Comparison of ENCODE assay signal across 31 cellular contexts in the genomic region with DNA sequence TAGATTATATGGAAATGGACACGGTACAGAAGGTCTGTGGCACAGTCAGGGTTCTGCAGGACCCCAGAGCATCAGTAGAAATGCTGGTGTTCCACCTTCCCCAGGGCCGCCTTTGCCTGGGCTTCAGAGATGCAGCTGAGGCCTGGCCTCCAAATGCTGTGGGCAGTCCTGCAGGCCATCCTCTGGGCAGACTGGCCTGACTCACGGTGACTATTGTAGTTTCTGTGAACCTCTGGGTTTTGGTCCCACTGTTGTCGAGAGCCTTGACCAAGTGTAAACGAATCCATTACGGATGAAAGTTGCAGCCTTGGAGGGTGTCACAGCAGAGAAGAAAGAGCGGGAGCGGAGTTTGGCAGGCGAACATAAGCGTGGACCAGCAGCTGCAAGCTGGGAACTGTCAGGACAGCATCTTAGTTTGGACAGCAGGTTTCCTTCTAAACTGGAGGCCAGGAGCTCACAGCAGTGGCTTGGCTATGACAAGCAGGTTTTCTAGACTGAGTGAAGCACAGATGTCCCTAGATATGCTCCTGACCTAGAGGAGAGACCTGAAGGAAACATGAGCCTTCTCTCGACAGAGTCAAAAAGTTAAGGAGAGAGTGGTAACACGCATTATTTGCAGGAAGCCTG. TPM values are rescaled to one million over a fixed set of nuclear protein-coding genes. Genes with fewer than 3 reads are reported as not detected.
DNase-seq lines count a peak whose midpoint lies in the region; ATAC-seq, FAIRE-seq and TF ChIP-seq lines count a peak whose summit lies in the region.
"Had no signal": no experiment of that assay in that cellular context is flagged by ENCODE, and none has a peak within 500 bp of the region (broad histone marks: within the 10 kb centered on the region; RNA-seq: fewer than 3 reads in every experiment).

No MANE protein-coding gene starts in this region.

- ATAC-seq in WTC11 (no peak), HepG2 (peak; percentile 24; the same call in 1 of the 3 replicates), HG02970 (IDR thresholded peaks at IDR 0.05; ENCODE audit: low FRiP score, unreplicated experiment) (no peak)
- ATAC-seq: activated CD4-positive, alpha-beta T cell treated with anti-CD3 and anti-CD28 coated beads for 36 hours; activated CD8-positive, alpha-beta T cell treated with anti-CD3 and anti-CD28 coated beads for 36 hours; effector memory CD8-positive, alpha-beta T cell; GM12878; lower lobe of right lung; naive thymus-derived CD8-positive, alpha-beta T cell had no signal

- CTCF ChIA-PET in WTC11 (lab: Charles Lee), result interaction anchor here (1.0 to 3.9 kb wide), 5 partner anchors 8 to 215 kb away, joined by 4 to 23 read pairs (median 5); a partner anchor contains a TSS
- CTCF ChIA-PET in HepG2 (lab: Yijun Ruan, JAX; ENCODE audit: low intra/inter-chr PET ratio, low total read pairs), result no interaction called here

- H2AFZ ChIP-seq in HepG2 (ENCODE audit: low read length), result no peak overlapping the region

- no peak for TF ChIP-seq CTCF in WTC11 (IDR thresholded peaks at IDR 0.05)
- no peak for TF ChIP-seq CTCF in dorsolateral prefrontal cortex (IDR thresholded peaks at IDR 0.05 in 54 of 56, conservative IDR thresholded peaks at IDR 0.05 in 2 of 56; ENCODE audit: low read depth in 1 of 56, partially characterized antibody in 56 of 56)
- TF ChIP-seq CTCF in HepG2 (CRISPR knock-in tag; IDR thresholded peaks at IDR 0.05), result no peak
- no peak for TF ChIP-seq CTCF in sigmoid colon (IDR thresholded peaks at IDR 0.05)
- TF ChIP-seq CTCF in ascending aorta (IDR thresholded peaks at IDR 0.05), result no peak

- no peaks in the 10 kb centered on the region for H3K79me2 ChIP-seq in HepG2 (ENCODE audit: insufficient read depth, low read length)

- in situ Hi-C loops in HepG2 (cut with HindIII; ENCODE audit: extremely low pct_ligation_motif_present, low pct_unique_long_range_greater_than_20kb), result no loop called here

- no peak for TF ChIP-seq EP300 in HepG2 (IDR thresholded peaks at IDR 0.05; ENCODE audit: low read depth in 2 of 2, low read length in 2 of 2)
- TF ChIP-seq EP300 in HepG2 (CRISPR knock-in tag; IDR thresholded peaks at IDR 0.05; ENCODE audit: borderline replicate concordance), result no peak
- no peak for TF ChIP-seq EP300 in sigmoid colon (IDR thresholded peaks at IDR 0.05)

- no peak overlapping the region for H3K9ac ChIP-seq in HepG2 (ENCODE audit: insufficient read depth, low read depth, low read length)
- H3K9ac ChIP-seq: BLaER1 treated with 17β-estradiol and CSF1 and Interleukin-3, amounts not matched to agents 10 nM and 100 nM had no signal

- FAIRE-seq in HepG2 (lab: Jason Lieb, UNC), result no peak
- FAIRE-seq: bronchial epithelial cell, GM12878, kidney, RCC 7860 had no signal

- H3K4me2 ChIP-seq in HepG2 (ENCODE audit: low read depth, low read length), result no peak overlapping the region
- H3K4me2 ChIP-seq: BLaER1 treated with 17β-estradiol and CSF1 and Interleukin-3, amounts not matched to agents 10 nM and 100 nM had no signal

- intact Hi-C loops in dorsolateral prefrontal cortex (cut with DNase I), result loop anchor here in 1 of 2 donors (5.0 kb wide), 1 partner anchor 216 kb away; a partner anchor contains a TSS
- intact Hi-C loops in HepG2 (cut with micrococcal nuclease; ENCODE audit: unreplicated experiment), result no loop called here
- intact Hi-C loops in sigmoid colon (cut with DNase I), result no loop called here
- intact Hi-C loops in ascending aorta (cut with DNase I), result no loop called here

- DNase-seq in WTC11 (ENCODE audit: low spot score), result no peak
- peak in 4 of 10 donors; percentile 39 to 50 (median 46) for DNase-seq in dorsolateral prefrontal cortex
- no peak for DNase-seq in HepG2 (ENCODE audit: low spot score)
- DNase-seq in sigmoid colon, result peak; percentile 79
- no peak for DNase-seq in ascending aorta (ENCODE audit: low spot score in 2 of 2)
- DNase-seq in H7, result no peak
- DNase-seq: activated CD4-positive, alpha-beta T cell treated with anti-CD3 and anti-CD28 coated beads for 36 hours; activated CD8-positive, alpha-beta memory T cell treated with anti-CD3 and anti-CD28 coated beads, Interleukin-2, amount 50 U/mL, for 48 hours; activated CD8-positive, alpha-beta T cell treated with anti-CD3 and anti-CD28 coated beads for 36 hours; activated naive CD4-positive, alpha-beta T cell treated with anti-CD3 and anti-CD28 coated beads, Interleukin-2, amount 10 ng/mL, durations not matched to agents 7 days and 5 days; DMS153; effector memory CD8-positive, alpha-beta T cell; erythroblast; H9; kidney; lower lobe of right lung; MV-4-11; naive thymus-derived CD8-positive, alpha-beta T cell; NCI-H146; NCI-H2107; stimulated activated CD8-positive, alpha-beta memory T cell treated with anti-CD3 and anti-CD28 coated beads, Interleukin-4, amount 100 ng/mL, for 48 hours; stomach; tibial artery had no signal

- POLR2A ChIA-PET in WTC11 (lab: Charles Lee) (no interaction called here), HepG2 (lab: Yijun Ruan, JAX) (no interaction called here)

- no peak for TF ChIP-seq RAD21 in HepG2 (CRISPR knock-in tag; IDR thresholded peaks at IDR 0.05)

- no peaks in the 10 kb centered on the region for H4K20me1 ChIP-seq in HepG2 (ENCODE audit: insufficient read depth, low read length)
- H4K20me1 ChIP-seq: BLaER1 treated with 17β-estradiol and CSF1 and Interleukin-3, amounts not matched to agents 10 nM and 100 nM had no signal

- H3K27ac ChIP-seq in dorsolateral prefrontal cortex (peak overlapping the region in 58 of 59 donors; percentile 8 to 90 (median 78)), HepG2 (ENCODE audit: extremely low read length, insufficient read depth, low read length) (no peak overlapping the region), sigmoid colon (peak overlapping the region in 3 of 4 donors; percentile 29 to 45 (median 42)), ascending aorta (no peak overlapping the region)
- H3K27ac ChIP-seq: BLaER1 treated with 17β-estradiol and CSF1 and Interleukin-3, amounts not matched to agents 10 nM and 100 nM; lower lobe of right lung; stomach; tibial artery had no signal

- no peaks in the 10 kb centered on the region for H3K9me3 Mint-ChIP-seq in WTC11
- H3K9me3 Mint-ChIP-seq: activated CD8-positive, alpha-beta T cell treated with anti-CD3 and anti-CD28 coated beads for 36 hours; activated naive CD4-positive, alpha-beta T cell treated with anti-CD3 and anti-CD28 coated beads, Interleukin-2, amount 10 ng/mL, durations not matched to agents 7 days and 5 days; activated T-helper 1 cell treated with anti-CD3 and anti-CD28 coated beads, Interleukin-12 subunit alpha, Interleukin-12 subunit beta, Interleukin-2, Interleukin-4 antibody, amounts not matched to agents 30 ng/mL and 10 ng/mL and 1 ng/mL, durations not matched to agents 14 hours and 24 hours and 36 hours; effector memory CD8-positive, alpha-beta T cell; H9; naive thymus-derived CD8-positive, alpha-beta T cell; T-helper 2 cell treated with Interferon-gamma antibody and Interleukin-4, amounts not matched to agents 5 μg/mL and 100 μg/mL, for 36 hours had no signal

- peaks cover 18% of the 10 kb centered on the region; the same call in 1 of the 2 replicates for H3K4me1 Mint-ChIP-seq in WTC11
- H3K4me1 Mint-ChIP-seq: activated CD4-positive, alpha-beta T cell treated with anti-CD3 and anti-CD28 coated beads for 36 hours; activated naive CD4-positive, alpha-beta T cell treated with anti-CD3 and anti-CD28 coated beads, Interleukin-2, amount 10 ng/mL, durations not matched to agents 7 days and 5 days; naive thymus-derived CD8-positive, alpha-beta T cell had no signal

- BruUV-seq in HepG2 (replicated peaks; lab: Mats Ljungman, UMichigan), result no TSS peak

- no peaks in the 10 kb centered on the region for H3K36me3 ChIP-seq in HepG2 (replicated peaks in 1 of 2; ENCODE audit: control insufficient read depth in 1 of 2, insufficient read depth in 2 of 2, low read length in 2 of 2)
- no peaks in the 10 kb centered on the region for H3K36me3 ChIP-seq in sigmoid colon
- no peaks in the 10 kb centered on the region for H3K36me3 ChIP-seq in ascending aorta
- H3K36me3 ChIP-seq in H7 (replicated peaks; ENCODE audit: control insufficient read depth, insufficient read depth, low read length), result no peaks in the 10 kb centered on the region
- H3K36me3 ChIP-seq: BLaER1 treated with 17β-estradiol and CSF1 and Interleukin-3, amounts not matched to agents 10 nM and 100 nM; lower lobe of right lung; stomach; tibial artery had no signal

- no peaks in the 10 kb centered on the region for H3K27me3 Mint-ChIP-seq in WTC11 (ENCODE audit: low read depth)
- H3K27me3 Mint-ChIP-seq: activated CD4-positive, alpha-beta T cell treated with anti-CD3 and anti-CD28 coated beads for 36 hours; activated CD8-positive, alpha-beta T cell treated with anti-CD3 and anti-CD28 coated beads for 36 hours; effector memory CD8-positive, alpha-beta T cell had no signal

- no peak for TF ChIP-seq POLR2A in HepG2 (IDR thresholded peaks at IDR 0.05; ENCODE audit: insufficient read depth in 1 of 2, low read depth in 2 of 2, low read length in 2 of 2)
- no peak for TF ChIP-seq POLR2A in sigmoid colon (IDR thresholded peaks at IDR 0.05)

- H3K4me3 ChIP-seq in dorsolateral prefrontal cortex (no peak overlapping the region), HepG2 (replicated peaks in 1 of 3; ENCODE audit: insufficient read depth in 1 of 3, low read depth in 2 of 3, low read length in 3 of 3) (no peak overlapping the region), sigmoid colon (no peak overlapping the region), ascending aorta (no peak overlapping the region), H7 (ENCODE audit: insufficient read depth, low read depth, low read length) (no peak overlapping the region)
- H3K4me3 ChIP-seq: BLaER1 treated with 17β-estradiol and CSF1 and Interleukin-3, amounts not matched to agents 10 nM and 100 nM; coronary artery; GM12878; lower lobe of right lung; stomach; tibial artery had no signal

- H3K4me3 Mint-ChIP-seq in WTC11, result no peak overlapping the region
- H3K4me3 Mint-ChIP-seq: activated CD4-positive, alpha-beta T cell treated with anti-CD3 and anti-CD28 coated beads for 36 hours; activated CD8-positive, alpha-beta T cell treated with anti-CD3 and anti-CD28 coated beads for 36 hours; activated naive CD4-positive, alpha-beta T cell treated with anti-CD3 and anti-CD28 coated beads, Interleukin-2, amount 10 ng/mL, durations not matched to agents 7 days and 5 days; activated T-helper 1 cell treated with anti-CD3 and anti-CD28 coated beads, Interleukin-12 subunit alpha, Interleukin-12 subunit beta, Interleukin-2, Interleukin-4 antibody, amounts not matched to agents 30 ng/mL and 10 ng/mL and 1 ng/mL, durations not matched to agents 14 hours and 24 hours and 36 hours; effector memory CD8-positive, alpha-beta T cell; H9; naive thymus-derived CD8-positive, alpha-beta T cell; T-helper 2 cell treated with Interferon-gamma antibody and Interleukin-4, amounts not matched to agents 5 μg/mL and 100 μg/mL, for 36 hours had no signal

- no peaks in the 10 kb centered on the region for H3K27me3 ChIP-seq in dorsolateral prefrontal cortex
- H3K27me3 ChIP-seq in HepG2 (ENCODE audit: control insufficient read depth in 1 of 2, insufficient read depth in 2 of 2, low read length in 2 of 2), result peaks cover 2 to 21% of the 10 kb centered on the region in 2 experiments; a peak in 3 of 5 replicates
- H3K27me3 ChIP-seq in sigmoid colon, result no peaks in the 10 kb centered on the region
- H3K27me3 ChIP-seq in ascending aorta, result no peaks in the 10 kb centered on the region
- H3K27me3 ChIP-seq in H7 (ENCODE audit: control insufficient read depth, insufficient read depth, low read length), result no peaks in the 10 kb centered on the region
- H3K27me3 ChIP-seq: BLaER1 treated with 17β-estradiol and CSF1 and Interleukin-3, amounts not matched to agents 10 nM and 100 nM; stomach; tibial artery had no signal

- peak overlapping the region; percentile 41; the same call in 1 of the 2 replicates for H3K27ac Mint-ChIP-seq in WTC11
- H3K27ac Mint-ChIP-seq: activated CD4-positive, alpha-beta T cell treated with anti-CD3 and anti-CD28 coated beads for 36 hours; activated CD8-positive, alpha-beta T cell treated with anti-CD3 and anti-CD28 coated beads for 36 hours; activated naive CD4-positive, alpha-beta T cell treated with anti-CD3 and anti-CD28 coated beads, Interleukin-2, amount 10 ng/mL, durations not matched to agents 7 days and 5 days; activated T-helper 1 cell treated with anti-CD3 and anti-CD28 coated beads, Interleukin-12 subunit alpha, Interleukin-12 subunit beta, Interleukin-2, Interleukin-4 antibody, amounts not matched to agents 30 ng/mL and 10 ng/mL and 1 ng/mL, durations not matched to agents 14 hours and 24 hours and 36 hours; effector memory CD8-positive, alpha-beta T cell; naive thymus-derived CD8-positive, alpha-beta T cell; T-helper 2 cell treated with Interferon-gamma antibody and Interleukin-4, amounts not matched to agents 5 μg/mL and 100 μg/mL, for 36 hours had no signal

- H3K36me3 Mint-ChIP-seq in WTC11, result no peaks in the 10 kb centered on the region
- H3K36me3 Mint-ChIP-seq: activated naive CD4-positive, alpha-beta T cell treated with anti-CD3 and anti-CD28 coated beads, Interleukin-2, amount 10 ng/mL, durations not matched to agents 7 days and 5 days; naive thymus-derived CD8-positive, alpha-beta T cell had no signal

- H3K9me3 ChIP-seq in HepG2 (ENCODE audit: low read length) (no peaks in the 10 kb centered on the region), sigmoid colon (no peaks in the 10 kb centered on the region), ascending aorta (no peaks in the 10 kb centered on the region)
- H3K9me3 ChIP-seq: BLaER1 treated with 17β-estradiol and CSF1 and Interleukin-3, amounts not matched to agents 10 nM and 100 nM; lower lobe of right lung; stomach; tibial artery had no signal

- WGBS in HepG2 (ENCODE audit: low lambda C conversion rate), result 44% methylated on average over 12 of the region's 12 CpGs
- 88% methylated on average over 12 of the region's 12 CpGs for WGBS in sigmoid colon, 2 donors

- H3K4me1 ChIP-seq in HepG2 (ENCODE audit: insufficient read depth, low read length) (peaks cover 9% of the 10 kb centered on the region; the same call in 1 of the 2 replicates), sigmoid colon (no peaks in the 10 kb centered on the region), ascending aorta (no peaks in the 10 kb centered on the region)
- H3K4me1 ChIP-seq: BLaER1 treated with 17β-estradiol and CSF1 and Interleukin-3, amounts not matched to agents 10 nM and 100 nM; lower lobe of right lung; stomach; tibial artery had no signal

RNA-seq across cellular contexts. Expression of a gene that starts 46.2 kb away (rescaled TPM):
- total RNA-seq in WTC11 (2021), result 147 to 184 TPM (median 162 TPM) in 3 replicates
- 100 to 1,000 TPM; 105 to 231 (median 178) TPM for total RNA-seq in dorsolateral prefrontal cortex
- total RNA-seq in HepG2 (2016; rRNA removed; fragmentation: Illumina TruSeq; extraction: Trizol), result 292 and 439 TPM in 2 replicates
- total RNA-seq in HepG2 (2016; cell fraction: cytosol; rRNA removed; fragmentation: Illumina TruSeq; extraction: Trizol; ENCODE audit: low read depth), result 20.2 and 21.8 TPM in 2 replicates
- 277 and 462 TPM in 2 replicates for total RNA-seq in HepG2 (2016; cell fraction: insoluble cytoplasmic fraction; rRNA removed; fragmentation: Illumina TruSeq; extraction: Trizol)
- total RNA-seq in HepG2 (2016; cell fraction: membrane; rRNA removed; fragmentation: Illumina TruSeq; extraction: Trizol), result 30.3 and 37.3 TPM in 2 replicates
- 318 and 332 TPM in 2 replicates for total RNA-seq in HepG2 (2016; cell fraction: nucleus; rRNA removed; fragmentation: Illumina TruSeq; extraction: Trizol)
- 40.4 and 55.3 TPM in 2 replicates for polyA plus RNA-seq in HepG2 (2011; rRNA removed)
- 15.1 and 21.6 TPM in 2 replicates for polyA plus RNA-seq in HepG2 (2011; cell fraction: cytosol; rRNA removed)
- polyA plus RNA-seq in HepG2 (2011; cell fraction: nucleus; rRNA removed), result 55.9 and 61.4 TPM in 2 replicates
- polyA plus RNA-seq in HepG2 (2012), result 46.3 and 82.3 TPM in 2 replicates
- polyA plus RNA-seq in HepG2 (2016; cell fraction: cytosol; fragmentation: Illumina TruSeq; extraction: Trizol; ENCODE audit: low read depth), result 3.5 and 3.6 TPM in 2 replicates
- 251 and 266 TPM in 2 replicates for polyA plus RNA-seq in HepG2 (2016; cell fraction: insoluble cytoplasmic fraction; fragmentation: Illumina TruSeq; extraction: Trizol; ENCODE audit: low read depth)
- 7.1 and 11.2 TPM in 2 replicates for polyA plus RNA-seq in HepG2 (2016; cell fraction: membrane; fragmentation: Illumina TruSeq; extraction: Trizol; ENCODE audit: low read depth)
- polyA plus RNA-seq in HepG2 (2016; cell fraction: nucleus; fragmentation: Illumina TruSeq; extraction: Trizol; ENCODE audit: insufficient read depth, low read depth), result 153 and 159 TPM in 2 replicates
- 71.2 and 104 TPM in 2 replicates for polyA minus RNA-seq in HepG2 (2011; rRNA and poly(A)+ RNA removed; ENCODE audit: low replicate concordance)
- 64.1 and 70.1 TPM in 2 replicates for polyA minus RNA-seq in HepG2 (2011; cell fraction: cytosol; rRNA and poly(A)+ RNA removed)
- 566 and 662 TPM in 2 replicates for polyA minus RNA-seq in HepG2 (2011; cell fraction: nucleus; rRNA and poly(A)+ RNA removed)
- total RNA-seq in sigmoid colon, result 100 to 1,000 TPM in 1 of 4 donors, 10 to 100 TPM in 3; 78.0 to 139 (median 91.2) TPM
- 10 to 100 TPM; 17.6 to 34.0 (median 18.6) TPM for polyA plus RNA-seq in sigmoid colon
- total RNA-seq in ascending aorta, result 42.6 TPM
- total RNA-seq in H7 (2014; rRNA removed; shearing (Covaris generic)), result 56.9 and 59.0 TPM in 2 replicates

Comparison
In these comparisons a context has a peak if more than half of its experiments do, and no peak if none do; other contexts are left out.
1. H3K27ac ChIP-seq: peak in dorsolateral prefrontal cortex (58 of 59) and sigmoid colon (3 of 4); none in HepG2 (single experiment) and ascending aorta (0 of 2).